ENCODE assay signal across 11 cellular contexts in genomic region chr6:143223895-143224294, GRCh38.
DNase-seq lines count a peak whose midpoint lies in the region; ATAC-seq and TF ChIP-seq lines count a peak whose summit lies in the region.
"Had no signal": no experiment of that assay in that cellular context is flagged by ENCODE, and none has a peak within 500 bp of the region (broad histone marks: within the 10 kb centered on the region; RNA-seq: fewer than 3 reads in every experiment).

No MANE protein-coding gene starts in this region.

- peak overlapping the region in 1 of 6 donors; percentile 34 for H3K27ac Mint-ChIP-seq in immature natural killer cell
- H3K27ac Mint-ChIP-seq: activated CD4-positive, alpha-beta memory T cell treated with anti-CD3 and anti-CD28 coated beads, Interleukin-2, amount 10 ng/mL, durations not matched to agents 7 days and 5 days; activated naive CD8-positive, alpha-beta T cell had no signal

- ATAC-seq in IMR-90 (ENCODE audit: low read depth) (no peak), right lobe of liver (peak; percentile 95 to 98 (median 97)), HG02642 (IDR thresholded peaks at IDR 0.05; ENCODE audit: poor library complexity, unreplicated experiment) (no peak)

- H3K9me3 ChIP-seq in IMR-90 (ENCODE audit: control insufficient read depth, insufficient read depth, low read length): no peaks in the 10 kb centered on the region
- H3K9me3 ChIP-seq in fibroblast of lung (ENCODE audit: control insufficient read depth, insufficient read depth, low read depth, low read length): no peaks in the 10 kb centered on the region
- H3K9me3 ChIP-seq in right lobe of liver: no peaks in the 10 kb centered on the region
- H3K9me3 ChIP-seq in transverse colon: no peaks in the 10 kb centered on the region
- H3K9me3 ChIP-seq: upper lobe of left lung had no signal

- H2BK15ac ChIP-seq in IMR-90 (ENCODE audit: low read depth, low read length): no peak overlapping the region

- H3K27me3 Mint-ChIP-seq in immature natural killer cell (ENCODE audit: low read depth in 3 of 3): peaks cover 0 to 4% (median 3%) of the 10 kb centered on the region in 3 donors
- H3K27me3 Mint-ChIP-seq: activated CD4-positive, alpha-beta memory T cell treated with anti-CD3 and anti-CD28 coated beads, Interleukin-2, amount 10 ng/mL, durations not matched to agents 7 days and 5 days; activated naive CD8-positive, alpha-beta T cell had no signal

- H2BK120ac ChIP-seq in IMR-90 (ENCODE audit: low read depth, low read length): no peak overlapping the region

- H3K18ac ChIP-seq in IMR-90 (ENCODE audit: low read depth, low read length): no peak overlapping the region

- TF ChIP-seq EP300 in transverse colon (IDR thresholded peaks at IDR 0.05; ENCODE audit: low read depth): no peak

- H3K4ac ChIP-seq in IMR-90 (ENCODE audit: low read depth, low read length): no peak overlapping the region

- no peak overlapping the region for H2AK9ac ChIP-seq in IMR-90 (replicated peaks; ENCODE audit: low read depth, low read length, poor library complexity)

- H4K20me1 ChIP-seq in IMR-90 (ENCODE audit: insufficient read depth, low read length) (no peaks in the 10 kb centered on the region), fibroblast of lung (ENCODE audit: control insufficient read depth, extremely low read depth, insufficient read depth, low read length) (no peaks in the 10 kb centered on the region)

- no peak overlapping the region for H3K4me2 ChIP-seq in IMR-90 (ENCODE audit: low read depth, low read length)
- peak overlapping the region; percentile 63 for H3K4me2 ChIP-seq in fibroblast of lung (ENCODE audit: extremely low read depth, insufficient read depth, low read length)

- H3K27me3 ChIP-seq in IMR-90 (ENCODE audit: control insufficient read depth, insufficient read depth, low read length) (no peaks in the 10 kb centered on the region), fibroblast of lung (ENCODE audit: control insufficient read depth, insufficient read depth, low read length) (no peaks in the 10 kb centered on the region), right lobe of liver (no peaks in the 10 kb centered on the region), transverse colon (no peaks in the 10 kb centered on the region)
- H3K27me3 ChIP-seq: upper lobe of left lung had no signal

- H3K4me1 ChIP-seq in IMR-90 (ENCODE audit: control insufficient read depth, insufficient read depth, low read length) (no peaks in the 10 kb centered on the region; the same call in 1 of the 2 replicates), fibroblast of lung (ENCODE audit: control insufficient read depth, extremely low read depth, insufficient read depth, low read length) (peaks cover 4% of the 10 kb centered on the region), right lobe of liver (peaks cover 0 to 20% (median 0%) of the 10 kb centered on the region in 4 donors), transverse colon (peaks cover 0 to 23% (median 0%) of the 10 kb centered on the region in 4 donors)
- H3K4me1 ChIP-seq: upper lobe of left lung had no signal

- H3K79me1 ChIP-seq in IMR-90 (ENCODE audit: low read depth in 1 of 2, low read length in 2 of 2): no peaks in the 10 kb centered on the region

- H3K23ac ChIP-seq in IMR-90 (ENCODE audit: low read depth, low read length): no peak overlapping the region

- TF ChIP-seq RAD21 in IMR-90 (IDR thresholded peaks at IDR 0.05; ENCODE audit: low read length): no peak

- no peak overlapping the region for H3K9ac ChIP-seq in IMR-90 (ENCODE audit: low read depth, low read length)
- no peak overlapping the region for H3K9ac ChIP-seq in fibroblast of lung (ENCODE audit: insufficient read depth, low read length)

- no peak overlapping the region for H3K14ac ChIP-seq in IMR-90 (replicated peaks; ENCODE audit: low read depth, low read length)

- in situ Hi-C loops in IMR-90 (cut with MboI; ENCODE audit: low sequenced_read_pairs): no loop called here
- in situ Hi-C loops in transverse colon (cut with MboI; ENCODE audit: low pct_ligation_motif_present in 1 of 4, low pct_unique_long_range_greater_than_20kb in 1 of 4, low sequenced_read_pairs in 3 of 4): no loop called here

- TF ChIP-seq CTCF in IMR-90 (conservative IDR thresholded peaks at IDR 0.05; ENCODE audit: low read depth, low read length): no peak
- no peak for TF ChIP-seq CTCF in fibroblast of lung (conservative IDR thresholded peaks at IDR 0.05 in 1 of 2, IDR thresholded peaks at IDR 0.05 in 1 of 2; ENCODE audit: low read depth in 1 of 2, low read length in 2 of 2)
- TF ChIP-seq CTCF in right lobe of liver (IDR thresholded peaks at IDR 0.05): no peak
- TF ChIP-seq CTCF in transverse colon (IDR thresholded peaks at IDR 0.05): no peak

- H3K36me3 Mint-ChIP-seq in immature natural killer cell: no peaks in the 10 kb centered on the region

- H2BK20ac ChIP-seq in IMR-90 (ENCODE audit: low read depth, low read length): no peak overlapping the region

- DNase-seq in IMR-90 (no peak), fibroblast of lung (ENCODE audit: low read depth in 2 of 2) (peak in 1 of 2 donors; percentile 66), right lobe of liver (peak; percentile 82 to 91 (median 89)), transverse colon (peak; percentile 69), immature natural killer cell (no peak)
- no peak for DNase-seq in stimulated activated CD4-positive, alpha-beta T cell treated with anti-CD3 and anti-CD28 coated beads, Interleukin-2, amount 100 ng/mL, for 48 hours
- DNase-seq: activated CD4-positive, alpha-beta memory T cell treated with anti-CD3 and anti-CD28 coated beads, Interleukin-2, amount 10 ng/mL, durations not matched to agents 7 days and 5 days; NCI-H1436 treated with DMSO at 0.1 percent for 48 hours; upper lobe of left lung had no signal

- H3K79me2 ChIP-seq in fibroblast of lung (ENCODE audit: control insufficient read depth, insufficient read depth, low read length): no peaks in the 10 kb centered on the region

- H3K9me1 ChIP-seq in IMR-90 (ENCODE audit: insufficient read depth, low read length): peaks cover 7% of the 10 kb centered on the region; the same call in 1 of the 2 replicates

- POLR2A ChIA-PET in IMR-90 (lab: Charles Lee; ENCODE audit: unreplicated experiment): no interaction called here

- CTCF ChIA-PET in IMR-90 (lab: Yijun Ruan, JAX): no interaction called here

- H2AFZ ChIP-seq in IMR-90 (replicated peaks; ENCODE audit: low read length, poor library complexity) (peak overlapping the region; percentile 5), fibroblast of lung (ENCODE audit: low read length) (peak overlapping the region; percentile 58)

- H3K27ac ChIP-seq in IMR-90 (ENCODE audit: insufficient read depth, low read length): no peak overlapping the region
- peak overlapping the region; percentile 26 for H3K27ac ChIP-seq in fibroblast of lung (ENCODE audit: insufficient read depth, low read length)
- H3K27ac ChIP-seq in right lobe of liver: peak overlapping the region; percentile 39 to 86 (median 82)
- H3K27ac ChIP-seq in transverse colon: no peak overlapping the region

- no peak overlapping the region for H4K8ac ChIP-seq in IMR-90 (ENCODE audit: low read depth in 2 of 2, low read length in 2 of 2)

- no peak overlapping the region for H2AK5ac ChIP-seq in IMR-90 (ENCODE audit: low read depth, low read length)

- 100% methylated on average over 2 of the region's 8 CpGs; no CpG with 5 or more reads in 1 of the 2 experiments for WGBS in IMR-90 (ENCODE audit: extremely low coverage in 2 of 2, insufficient read length in 1 of 2), 2 experiments
- WGBS in right lobe of liver (ENCODE audit: insufficient coverage, low coverage, low lambda C conversion rate, missing lambda C conversion rate): 26% methylated on average over 8 of the region's 8 CpGs
- WGBS in transverse colon (ENCODE audit: low coverage in 1 of 2), 2 donors: 31 to 51% methylated on average over 5 to 8 of the region's 8 CpGs

- H2BK5ac ChIP-seq in IMR-90 (ENCODE audit: low read depth, low read length, poor library complexity, severe bottlenecking): no peak overlapping the region

- H3K56ac ChIP-seq in IMR-90 (ENCODE audit: extremely low read depth, insufficient read depth, low read length): no peak overlapping the region

- H3K4me3 Mint-ChIP-seq in immature natural killer cell: no peak overlapping the region
- H3K4me3 Mint-ChIP-seq: activated CD4-positive, alpha-beta memory T cell treated with anti-CD3 and anti-CD28 coated beads, Interleukin-2, amount 10 ng/mL, durations not matched to agents 7 days and 5 days; activated naive CD8-positive, alpha-beta T cell had no signal

- H4K91ac ChIP-seq in IMR-90 (ENCODE audit: insufficient read depth, low read depth, low read length): no peak overlapping the region

- H4K5ac ChIP-seq in IMR-90 (ENCODE audit: low read depth, low read length): no peak overlapping the region

- H3K4me1 Mint-ChIP-seq in immature natural killer cell: no peaks in the 10 kb centered on the region
- H3K4me1 Mint-ChIP-seq: activated CD4-positive, alpha-beta memory T cell treated with anti-CD3 and anti-CD28 coated beads, Interleukin-2, amount 10 ng/mL, durations not matched to agents 7 days and 5 days had no signal

- no peak overlapping the region for H3K4me3 ChIP-seq in IMR-90 (ENCODE audit: insufficient read depth, low read depth, low read length)
- no peak overlapping the region for H3K4me3 ChIP-seq in fibroblast of lung (replicated peaks in 1 of 4; ENCODE audit: control extremely low read depth in 1 of 4, insufficient read depth in 1 of 4, low read depth in 3 of 4, low read length in 4 of 4)
- H3K4me3 ChIP-seq in right lobe of liver: no peak overlapping the region
- no peak overlapping the region for H3K4me3 ChIP-seq in transverse colon
- H3K4me3 ChIP-seq: upper lobe of left lung had no signal

- dilution Hi-C loops in IMR-90 (cut with HindIII; ENCODE audit: low sequenced_read_pairs, unreplicated experiment): no loop called here

- BruUV-seq in IMR-90 (replicated peaks; lab: Mats Ljungman, UMichigan): no TSS peak

- intact Hi-C loops in IMR-90 (cut with micrococcal nuclease): no loop called here
- intact Hi-C loops in right lobe of liver (cut with DNase I): no loop called here
- intact Hi-C loops in transverse colon (cut with DNase I; ENCODE audit: low total_unique reads): no loop called here

- H3K36me3 ChIP-seq in IMR-90 (ENCODE audit: control insufficient read depth, insufficient read depth, low read length) (no peaks in the 10 kb centered on the region), fibroblast of lung (ENCODE audit: control insufficient read depth, insufficient read depth, low read length) (no peaks in the 10 kb centered on the region), right lobe of liver (no peaks in the 10 kb centered on the region), transverse colon (no peaks in the 10 kb centered on the region)
- H3K36me3 ChIP-seq: upper lobe of left lung had no signal

- no peaks in the 10 kb centered on the region for H3K9me3 Mint-ChIP-seq in immature natural killer cell

- TF ChIP-seq POLR2A in IMR-90 (IDR thresholded peaks at IDR 0.05; ENCODE audit: low read depth, low read length) (no peak), right lobe of liver (IDR thresholded peaks at IDR 0.05) (no peak), transverse colon (IDR thresholded peaks at IDR 0.05) (no peak)

TF ChIP-seq in IMR-90, 13 proteins besides CTCF, POLR2A, EP300 and RAD21:
- no peak for TF ChIP-seq MAZ (IDR thresholded peaks at IDR 0.05; ENCODE audit: borderline replicate concordance, low read depth, low read length)
- 0 out of 2 replicates have a peak, but pooled peaks have one; percentile 17 for TF ChIP-seq BHLHE40 (IDR thresholded peaks at IDR 0.05; ENCODE audit: low read depth, low read length)

Comparison
In these comparisons a context has a peak if more than half of its experiments do, and no peak if none do; other contexts are left out.
1. ATAC-seq: peak in right lobe of liver (4 of 4); none in IMR-90 (single experiment) and HG02642 (single experiment).
2. DNase-seq: peak in right lobe of liver (3 of 3) and transverse colon (single experiment); none in IMR-90 (single experiment), stimulated activated CD4-positive, alpha-beta T cell treated with anti-CD3 and anti-CD28 coated beads, Interleukin-2, amount 100 ng/mL, for 48 hours (0 of 2) and immature natural killer cell (0 of 3).
3. H3K27ac ChIP-seq: peak in fibroblast of lung (single experiment) and right lobe of liver (3 of 3); none in IMR-90 (single experiment) and transverse colon (0 of 4).